Comparison of ENCODE assay signal across 21 cellular contexts in the genomic region with DNA sequence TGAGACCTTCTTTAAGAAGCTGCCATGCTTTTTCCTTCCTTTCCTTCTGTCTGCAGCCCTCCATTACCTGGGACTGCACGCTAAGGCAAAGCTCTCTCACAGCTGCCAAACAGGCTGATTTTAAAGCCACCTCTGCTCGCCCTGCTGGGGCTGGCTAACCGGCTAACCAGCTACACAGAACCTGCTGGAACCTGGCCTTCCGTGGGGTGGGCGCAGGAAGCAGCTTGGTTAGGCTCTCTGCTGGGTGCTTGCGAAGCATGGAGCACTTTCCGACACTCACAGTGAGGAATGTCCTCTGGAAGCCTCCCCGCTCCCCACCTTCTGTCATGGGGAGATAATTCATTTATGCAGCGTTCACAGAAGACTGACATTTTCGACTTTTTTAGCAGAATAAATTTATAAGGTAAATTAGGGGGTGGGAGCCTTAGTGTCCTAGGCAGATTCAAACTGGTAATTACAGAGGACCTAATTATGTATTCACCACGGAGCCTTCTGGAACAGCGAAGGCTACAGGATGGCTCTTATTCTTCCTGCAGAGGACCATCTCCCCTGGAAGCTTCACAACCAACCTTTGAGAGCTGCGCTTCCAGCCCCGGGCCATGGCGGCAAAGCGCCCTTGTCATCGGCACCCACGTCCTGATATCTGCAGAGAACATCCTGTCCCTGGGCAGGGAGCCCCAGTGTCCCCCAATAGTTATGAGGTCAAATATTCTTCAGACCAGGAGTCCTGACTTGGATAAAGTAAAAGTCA.
"Had no signal": no experiment of that assay in that cellular context is flagged by ENCODE, and none has a peak within 500 bp of the region (broad histone marks: within the 10 kb centered on the region; RNA-seq: fewer than 3 reads in every experiment).

No MANE protein-coding gene starts in this region.

- ATAC-seq: activated CD4-positive, CD25-positive, alpha-beta regulatory T cell treated with anti-CD3 and anti-CD28 coated beads, Interleukin-2, amount 50 U/mL, for 24 hours; activated CD8-positive, alpha-beta T cell treated with anti-CD3 and anti-CD28 coated beads, Interleukin-2, amount 10 ng/mL, durations not matched to agents 7 days and 5 days; activated naive CD4-positive, alpha-beta T cell treated with anti-CD3 and anti-CD28 coated beads, Interleukin-2, amount 50 U/mL, for 72 hours; activated T-helper 17 cell treated with anti-CD3 and anti-CD28 coated beads, Interleukin-2, amount 50 U/mL, for 72 hours; heart left ventricle; left lobe of liver; naive thymus-derived CD4-positive, alpha-beta T cell; right lobe of liver had no signal

- H3K9me3 Mint-ChIP-seq: activated naive CD4-positive, alpha-beta T cell treated with anti-CD3 and anti-CD28 coated beads, Interleukin-2, amount 50 U/mL, for 72 hours; activated T-cell treated with anti-CD3 and anti-CD28 coated beads, Interleukin-2, amount 50 U/mL, for 24 hours; activated T-helper 17 cell treated with anti-CD3 and anti-CD28 coated beads, Interleukin-2, amount 50 U/mL, for 72 hours; brain; naive thymus-derived CD4-positive, alpha-beta T cell had no signal

- DNase-seq: activated CD4-positive, alpha-beta T cell treated with anti-CD3 and anti-CD28 coated beads, Interleukin-2, amount 50 U/mL, for 1 hour; activated CD8-positive, alpha-beta T cell treated with anti-CD3 and anti-CD28 coated beads, Interleukin-2, amount 10 ng/mL, durations not matched to agents 7 days and 5 days; activated T-cell treated with anti-CD3 and anti-CD28 coated beads, Interleukin-2, amount 50 U/mL, for 24 hours; aorta; dermis blood vessel endothelial cell; heart left ventricle; naive thymus-derived CD4-positive, alpha-beta T cell; posterior cingulate gyrus; right lobe of liver; stimulated activated CD4-positive, alpha-beta T cell treated with anti-CD3 and anti-CD28 coated beads, Interleukin-1b, Interleukin-23, amount 100 ng/mL, for 48 hours; stomach had no signal

- H3K27me3 Mint-ChIP-seq: activated T-cell treated with anti-CD3 and anti-CD28 coated beads, Interleukin-2, amount 50 U/mL, for 24 hours; activated T-helper 17 cell treated with anti-CD3 and anti-CD28 coated beads, Interleukin-2, amount 50 U/mL, for 72 hours had no signal

- H3K36me3 ChIP-seq: heart left ventricle, neutrophil, right lobe of liver, stomach, suprapubic skin, tibial nerve had no signal

- H3K9me3 ChIP-seq: heart left ventricle, neutrophil, right lobe of liver, stomach, suprapubic skin, tibial nerve had no signal

- H3K4me3 ChIP-seq: heart left ventricle, lung, right lobe of liver, skin epidermis, stomach, suprapubic skin, tibial nerve had no signal

- H3K4me1 Mint-ChIP-seq: activated T-helper 17 cell treated with anti-CD3 and anti-CD28 coated beads, Interleukin-2, amount 50 U/mL, for 72 hours had no signal

- H3K27me3 ChIP-seq: right lobe of liver had no signal

- H3K27ac ChIP-seq: heart left ventricle, neutrophil, right lobe of liver, skin epidermis, stomach, suprapubic skin, tibial nerve had no signal

- H3K36me3 Mint-ChIP-seq: activated naive CD4-positive, alpha-beta T cell treated with anti-CD3 and anti-CD28 coated beads, Interleukin-2, amount 50 U/mL, for 72 hours; brain; naive thymus-derived CD4-positive, alpha-beta T cell had no signal

- H3K4me1 ChIP-seq: heart left ventricle, right lobe of liver, stomach, suprapubic skin, tibial nerve had no signal

- H3K27ac Mint-ChIP-seq: activated CD8-positive, alpha-beta T cell treated with anti-CD3 and anti-CD28 coated beads, Interleukin-2, amount 10 ng/mL, durations not matched to agents 7 days and 5 days; activated naive CD4-positive, alpha-beta T cell treated with anti-CD3 and anti-CD28 coated beads, Interleukin-2, amount 50 U/mL, for 72 hours; activated T-cell treated with anti-CD3 and anti-CD28 coated beads, Interleukin-2, amount 50 U/mL, for 24 hours; activated T-helper 17 cell treated with anti-CD3 and anti-CD28 coated beads, Interleukin-2, amount 50 U/mL, for 72 hours; naive thymus-derived CD4-positive, alpha-beta T cell had no signal

- H3K4me3 Mint-ChIP-seq: activated CD8-positive, alpha-beta T cell treated with anti-CD3 and anti-CD28 coated beads, Interleukin-2, amount 10 ng/mL, durations not matched to agents 7 days and 5 days; activated T-cell treated with anti-CD3 and anti-CD28 coated beads, Interleukin-2, amount 50 U/mL, for 24 hours; activated T-helper 17 cell treated with anti-CD3 and anti-CD28 coated beads, Interleukin-2, amount 50 U/mL, for 72 hours; brain; naive thymus-derived CD4-positive, alpha-beta T cell had no signal
